ENCODE assay signal across 30 cellular contexts in the genomic region with DNA sequence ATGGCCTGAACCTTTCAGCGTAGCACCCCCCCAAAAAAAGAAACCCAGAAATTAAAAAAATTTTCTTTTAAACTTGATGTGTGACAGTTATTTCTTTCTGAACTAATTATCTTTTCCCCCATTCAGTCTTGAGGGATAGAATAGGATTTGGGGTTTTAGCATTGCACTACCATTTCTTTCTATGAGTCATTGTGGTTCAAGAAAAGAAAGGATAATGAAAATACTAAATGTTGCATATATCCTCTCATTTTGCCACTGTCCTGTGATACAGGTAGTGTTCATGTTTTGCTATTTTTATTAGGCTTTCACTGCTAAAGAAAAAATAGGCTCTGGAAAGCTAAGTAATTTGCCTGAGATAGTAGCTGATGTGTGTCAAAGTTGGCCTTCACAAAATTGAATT. TPM values are rescaled to one million over a fixed set of nuclear protein-coding genes. Genes with fewer than 3 reads are reported as not detected.
A peak's percentile ranks its signal among the peaks of the same experiment; 100 is the strongest.
DNase-seq lines count a peak whose midpoint lies in the region; ATAC-seq lines count a peak whose summit lies in the region.
"Had no signal": no experiment of that assay in that cellular context is flagged by ENCODE, and none has a peak within 500 bp of the region (broad histone marks: within the 10 kb centered on the region; RNA-seq: fewer than 3 reads in every experiment).

No MANE protein-coding gene starts in this region.

- peak; percentile 52 for ATAC-seq in HG03103 (IDR thresholded peaks at IDR 0.05; ENCODE audit: low read depth, unreplicated experiment)
- ATAC-seq in activated T-cell treated with anti-CD3 and anti-CD28 coated beads, Interleukin-2, amount 50 U/mL, for 4 hours: no peak
- ATAC-seq: activated CD8-positive, alpha-beta memory T cell treated with anti-CD3 and anti-CD28 coated beads, Interleukin-2, amount 10 ng/mL, durations not matched to agents 7 days and 5 days; mucosa of descending colon; right cardiac atrium had no signal

- H3K36me3 Mint-ChIP-seq in activated T-cell treated with anti-CD3 and anti-CD28 coated beads, Interleukin-2, amount 50 U/mL, for 4 hours (ENCODE audit: insufficient read depth): no peaks in the 10 kb centered on the region
- H3K36me3 Mint-ChIP-seq: activated CD8-positive, alpha-beta memory T cell treated with anti-CD3 and anti-CD28 coated beads, Interleukin-2, amount 10 ng/mL, durations not matched to agents 7 days and 5 days had no signal

- H3K4me3 Mint-ChIP-seq in activated T-cell treated with anti-CD3 and anti-CD28 coated beads, Interleukin-2, amount 50 U/mL, for 4 hours: no peak overlapping the region
- H3K4me3 Mint-ChIP-seq: activated CD4-positive, alpha-beta T cell treated with anti-CD3 and anti-CD28 coated beads, Interleukin-2, amount 10 ng/mL, durations not matched to agents 7 days and 5 days; activated CD8-positive, alpha-beta memory T cell treated with anti-CD3 and anti-CD28 coated beads, Interleukin-2, amount 10 ng/mL, durations not matched to agents 7 days and 5 days; activated T-helper 1 cell treated with anti-CD3 and anti-CD28 coated beads, Interleukin-12 subunit alpha, Interleukin-12 subunit beta, Interleukin-2, Interleukin-4 antibody, amounts not matched to agents 30 ng/mL and 10 ng/mL and 1 ng/mL, durations not matched to agents 14 hours and 24 hours and 36 hours; central memory CD8-positive, alpha-beta T cell; nephron; T-helper 2 cell treated with Interferon-gamma antibody and Interleukin-4, amounts not matched to agents 5 μg/mL and 100 μg/mL, for 36 hours had no signal

- H3K4me1 Mint-ChIP-seq in activated T-cell treated with anti-CD3 and anti-CD28 coated beads, Interleukin-2, amount 50 U/mL, for 4 hours (ENCODE audit: low read depth): no peaks in the 10 kb centered on the region

- no peaks in the 10 kb centered on the region for H3K27me3 Mint-ChIP-seq in activated T-cell treated with anti-CD3 and anti-CD28 coated beads, Interleukin-2, amount 50 U/mL, for 4 hours (ENCODE audit: low read depth)
- H3K27me3 Mint-ChIP-seq: activated CD4-positive, alpha-beta T cell treated with anti-CD3 and anti-CD28 coated beads, Interleukin-2, amount 10 ng/mL, durations not matched to agents 7 days and 5 days; activated CD8-positive, alpha-beta memory T cell treated with anti-CD3 and anti-CD28 coated beads, Interleukin-2, amount 10 ng/mL, durations not matched to agents 7 days and 5 days; central memory CD8-positive, alpha-beta T cell had no signal

- no peaks in the 10 kb centered on the region for H3K9me3 Mint-ChIP-seq in activated T-cell treated with anti-CD3 and anti-CD28 coated beads, Interleukin-2, amount 50 U/mL, for 4 hours
- H3K9me3 Mint-ChIP-seq: activated CD4-positive, alpha-beta T cell treated with anti-CD3 and anti-CD28 coated beads, Interleukin-2, amount 10 ng/mL, durations not matched to agents 7 days and 5 days; activated T-helper 1 cell treated with anti-CD3 and anti-CD28 coated beads, Interleukin-12 subunit alpha, Interleukin-12 subunit beta, Interleukin-2, Interleukin-4 antibody, amounts not matched to agents 30 ng/mL and 10 ng/mL and 1 ng/mL, durations not matched to agents 14 hours and 24 hours and 36 hours; central memory CD8-positive, alpha-beta T cell; nephron; T-helper 2 cell treated with Interferon-gamma antibody and Interleukin-4, amounts not matched to agents 5 μg/mL and 100 μg/mL, for 36 hours had no signal

- DNase-seq in EH (ENCODE audit: low read depth) (peak; percentile 20), OCI-M1 (lab: John Stamatoyannopoulos, UW) (peak; percentile 26), fibroblast of peridontal ligament (ENCODE audit: extremely low read depth) (peak; percentile 34), NCI-H128 (lab: John Stamatoyannopoulos, UW; ENCODE audit: unreplicated experiment) (no peak), NCI-H2081 (lab: John Stamatoyannopoulos, UW) (no peak), NCI-H345 (lab: John Stamatoyannopoulos, UW) (no peak)
- no peak for DNase-seq in activated T-cell treated with anti-CD3 and anti-CD28 coated beads, Interleukin-2, amount 50 U/mL, for 4 hours
- DNase-seq: activated CD4-positive, alpha-beta T cell treated with anti-CD3 and anti-CD28 coated beads, Interleukin-2, amount 10 ng/mL, durations not matched to agents 7 days and 5 days; activated CD8-positive, alpha-beta memory T cell treated with anti-CD3 and anti-CD28 coated beads, Interleukin-2, amount 10 ng/mL, durations not matched to agents 7 days and 5 days; activated naive CD4-positive, alpha-beta T cell treated with anti-CD3 and anti-CD28 coated beads, Interleukin-2, amount 50 U/mL, for 16 hours; C1 segment of cervical spinal cord; EL; glutamatergic neuron; kidney glomerular epithelial cell; mucosa of descending colon; NCI-H1436; NCI-H2171; NCI-H524 treated with DMSO at 0.1 percent for 48 hours; ovary; right cardiac atrium; stimulated activated CD4-positive, alpha-beta T cell treated with anti-CD3 and anti-CD28 coated beads, Interleukin-12 subunit alpha, Interleukin-12 subunit beta, amount 100 ng/mL, for 4 hours; stimulated activated CD4-positive, alpha-beta T cell treated with anti-CD3 and anti-CD28 coated beads, Interleukin-4, amount 100 ng/mL, for 4 hours; stimulated activated naive CD4-positive, alpha-beta T cell; uterus; WERI-Rb-1 had no signal

RNA-seq across cellular contexts. Expression of a gene that starts 39.4 kb away (rescaled TPM):
- total RNA-seq in activated T-cell treated with anti-CD3 and anti-CD28 coated beads, Interleukin-2, amount 50 U/mL, for 4 hours: 10 to 100 TPM; 16.7 to 22.0 (median 17.2) TPM

RNA-seq across cellular contexts. Expression of a gene that starts 51.9 kb away (rescaled TPM):
- total RNA-seq in activated T-cell treated with anti-CD3 and anti-CD28 coated beads, Interleukin-2, amount 50 U/mL, for 4 hours: 10 to 100 TPM; 15.9 to 18.5 (median 17.2) TPM

Comparison
In these comparisons a context has a peak if more than half of its experiments do, and no peak if none do; other contexts are left out.
1. DNase-seq: peak in EH (single experiment), OCI-M1 (single experiment) and fibroblast of peridontal ligament (single experiment); none in NCI-H128 (single experiment), NCI-H2081 (0 of 2), NCI-H345 (single experiment) and activated T-cell treated with anti-CD3 and anti-CD28 coated beads, Interleukin-2, amount 50 U/mL, for 4 hours (single experiment).